ENCODE assay signal across 25 cellular contexts in genomic region chr1:68204965-68205630, GRCh38. TPM values are rescaled to one million over a fixed set of nuclear protein-coding genes. Genes with fewer than 3 reads are reported as not detected.
DNase-seq lines count a peak whose midpoint lies in the region; ATAC-seq, FAIRE-seq and TF ChIP-seq lines count a peak whose summit lies in the region.
"Had no signal": no experiment of that assay in that cellular context is flagged by ENCODE, and none has a peak within 500 bp of the region (broad histone marks: within the 10 kb centered on the region; RNA-seq: fewer than 3 reads in every experiment).

No MANE protein-coding gene starts in this region.

- BruUV-seq in PC-3 (replicated peaks; lab: Mats Ljungman, UMichigan) = no TSS peak

- H4K20me1 ChIP-seq in PC-3 (ENCODE audit: low read length) = no peaks in the 10 kb centered on the region

- no peaks in the 10 kb centered on the region for H3K9me2 ChIP-seq in PC-3 (replicated peaks; ENCODE audit: low read length)

- H3K9me3 Mint-ChIP-seq in HFFc6 = no peaks in the 10 kb centered on the region
- H3K9me3 Mint-ChIP-seq in osteocyte (ENCODE audit: unreplicated experiment) = no peaks in the 10 kb centered on the region
- H3K9me3 Mint-ChIP-seq: activated CD4-positive, alpha-beta memory T cell treated with anti-CD3 and anti-CD28 coated beads for 36 hours; stimulated activated effector memory CD8-positive, alpha-beta T cell treated with anti-CD3 and anti-CD28 coated beads, Interleukin-12 subunit alpha, Interleukin-12 subunit beta, amount 100 ng/mL, for 72 hours had no signal

- H3K9ac ChIP-seq in PC-3 (ENCODE audit: low read length) = no peak overlapping the region
- H3K9ac ChIP-seq: GM23248, parathyroid adenoma had no signal

- FAIRE-seq in GM19239 (lab: Jason Lieb, UNC) = no peak
- FAIRE-seq: K562 had no signal

- H3K27me3 Mint-ChIP-seq in HFFc6 (ENCODE audit: insufficient read depth) = no peaks in the 10 kb centered on the region
- no peaks in the 10 kb centered on the region for H3K27me3 Mint-ChIP-seq in osteocyte (ENCODE audit: unreplicated experiment)
- H3K27me3 Mint-ChIP-seq: activated CD4-positive, alpha-beta memory T cell treated with anti-CD3 and anti-CD28 coated beads for 36 hours had no signal

- DNase-seq in HFFc6 = no peak
- DNase-seq in PC-3 = peak; percentile 15
- peak; percentile 18 for DNase-seq in iris pigment epithelial cell (ENCODE audit: low read depth)
- DNase-seq in osteocyte (ENCODE audit: extremely low spot score, unreplicated experiment) = no peak
- no peak for DNase-seq in Ammon's horn (ENCODE audit: low spot score)
- no peak for DNase-seq in activated CD8-positive, alpha-beta memory T cell treated with anti-CD3 and anti-CD28 coated beads, Interleukin-2, amount 50 U/mL, for 48 hours
- no peak for DNase-seq in GM19239 (ENCODE audit: insufficient read length, low spot score)
- DNase-seq: activated CD4-positive, alpha-beta memory T cell treated with anti-CD3 and anti-CD28 coated beads for 36 hours; activated naive CD4-positive, alpha-beta T cell treated with anti-CD3 and anti-CD28 coated beads, Interleukin-2, amount 50 U/mL, for 16 hours; activated T-cell treated with anti-CD3 and anti-CD28 coated beads, Interleukin-2, amount 50 U/mL, for 4 hours; erythroblast; GM23248; head of caudate nucleus; islet precursor cell; NCI-H1092 treated with DMSO at 0.1 percent for 48 hours; NCI-H2081 treated with DMSO at 0.1 percent for 48 hours; NCI-H748 treated with DMSO at 0.1 percent for 48 hours; T-helper 1 cell; tibial artery; WERI-Rb-1 had no signal

- no peaks in the 10 kb centered on the region for H3K9me3 ChIP-seq in PC-3 (ENCODE audit: low read length)
- H3K9me3 ChIP-seq: tibial artery had no signal

- H3K79me2 ChIP-seq in PC-3 (ENCODE audit: low read length) = no peaks in the 10 kb centered on the region
- H3K79me2 ChIP-seq: parathyroid adenoma had no signal

- peaks cover 67% of the 10 kb centered on the region for H3K4me1 Mint-ChIP-seq in HFFc6 (ENCODE audit: low read depth)
- peaks cover 85% of the 10 kb centered on the region for H3K4me1 Mint-ChIP-seq in osteocyte (ENCODE audit: unreplicated experiment)
- H3K4me1 Mint-ChIP-seq: B cell; stimulated activated effector memory CD8-positive, alpha-beta T cell treated with anti-CD3 and anti-CD28 coated beads, Interleukin-12 subunit alpha, Interleukin-12 subunit beta, amount 100 ng/mL, for 72 hours had no signal

- no peaks in the 10 kb centered on the region for H3F3A ChIP-seq in PC-3 (ENCODE audit: low read length, unreplicated experiment)

- H3K27ac ChIP-seq in PC-3 (ENCODE audit: low read length) = no peak overlapping the region
- H3K27ac ChIP-seq: GM23248, parathyroid adenoma, tibial artery, WERI-Rb-1 had no signal

- no peak overlapping the region for H3K4me2 ChIP-seq in PC-3 (ENCODE audit: low read length)

- H3K4me1 ChIP-seq in PC-3 (ENCODE audit: insufficient read depth, low read length) = peaks cover 32% of the 10 kb centered on the region
- H3K4me1 ChIP-seq: parathyroid adenoma had no signal

- TF ChIP-seq CTCF in HFFc6 (IDR thresholded peaks at IDR 0.05) (peak; percentile 40), PC-3 (conservative IDR thresholded peaks at IDR 0.05; ENCODE audit: low read depth, low read length) (no peak), osteocyte (IDR thresholded peaks at IDR 0.05) (no peak)

- H3K4me3 Mint-ChIP-seq in HFFc6 = no peak overlapping the region
- H3K4me3 Mint-ChIP-seq in osteocyte (ENCODE audit: unreplicated experiment) = no peak overlapping the region
- H3K4me3 Mint-ChIP-seq: activated CD4-positive, alpha-beta memory T cell treated with anti-CD3 and anti-CD28 coated beads for 36 hours; activated T-cell treated with anti-CD3 and anti-CD28 coated beads, Interleukin-2, amount 50 U/mL, for 4 hours; B cell; stimulated activated effector memory CD8-positive, alpha-beta T cell treated with anti-CD3 and anti-CD28 coated beads, Interleukin-12 subunit alpha, Interleukin-12 subunit beta, amount 100 ng/mL, for 72 hours had no signal

- no peaks in the 10 kb centered on the region for H3K27me3 ChIP-seq in PC-3 (ENCODE audit: low read length)
- H3K27me3 ChIP-seq: tibial artery had no signal

- intact Hi-C loops in PC-3 (cut with micrococcal nuclease) = no loop called here

- no peaks in the 10 kb centered on the region for H3K36me3 ChIP-seq in PC-3 (ENCODE audit: low read depth, low read length)
- H3K36me3 ChIP-seq: tibial artery, WERI-Rb-1 had no signal

- H3K36me3 Mint-ChIP-seq in HFFc6 (ENCODE audit: low read depth) (peaks cover 3% of the 10 kb centered on the region; the same call in 1 of the 2 replicates), osteocyte (ENCODE audit: unreplicated experiment) (peaks cover 5% of the 10 kb centered on the region)
- H3K36me3 Mint-ChIP-seq: activated CD4-positive, alpha-beta memory T cell treated with anti-CD3 and anti-CD28 coated beads for 36 hours; stimulated activated effector memory CD8-positive, alpha-beta T cell treated with anti-CD3 and anti-CD28 coated beads, Interleukin-12 subunit alpha, Interleukin-12 subunit beta, amount 100 ng/mL, for 72 hours had no signal

- ATAC-seq in PC-3 = peak; percentile 46
- no peak for ATAC-seq in GM18867 (IDR thresholded peaks at IDR 0.05; ENCODE audit: unreplicated experiment)
- ATAC-seq: activated T-cell treated with anti-CD3 and anti-CD28 coated beads, Interleukin-2, amount 50 U/mL, for 4 hours; K562; stimulated activated effector memory CD8-positive, alpha-beta T cell treated with anti-CD3 and anti-CD28 coated beads, Interleukin-12 subunit alpha, Interleukin-12 subunit beta, amount 100 ng/mL, for 72 hours had no signal

- H2AFZ ChIP-seq in PC-3 (ENCODE audit: low read length) = no peak overlapping the region
- H2AFZ ChIP-seq: GM23248, parathyroid adenoma had no signal

- H3K4me3 ChIP-seq in PC-3 (ENCODE audit: low read length) = no peak overlapping the region
- H3K4me3 ChIP-seq: GM23248, K562, tibial artery had no signal

- CTCF ChIA-PET in PC-3 (lab: Charles Lee) = interaction anchor here (0.6 kb wide), 1 partner anchor 32 kb away, joined by 4 read pairs; no protein-coding TSS in a partner anchor

- POLR2A ChIA-PET in PC-3 (lab: Charles Lee; ENCODE audit: unreplicated experiment) = no interaction called here

- no peak overlapping the region for H3K27ac Mint-ChIP-seq in HFFc6
- H3K27ac Mint-ChIP-seq in osteocyte (ENCODE audit: unreplicated experiment) = peak overlapping the region; percentile 83
- H3K27ac Mint-ChIP-seq: activated CD4-positive, alpha-beta memory T cell treated with anti-CD3 and anti-CD28 coated beads for 36 hours; B cell; stimulated activated effector memory CD8-positive, alpha-beta T cell treated with anti-CD3 and anti-CD28 coated beads, Interleukin-12 subunit alpha, Interleukin-12 subunit beta, amount 100 ng/mL, for 72 hours had no signal

RNA-seq across cellular contexts. Expression of gene WLS, which starts 27.2 kb away (rescaled TPM):
- total RNA-seq in HFFc6 (2021; fragmentation: NEBNext Ultra II Directional; extraction: Animal tissue kit (Norgen Biotek cat#: 25700)) = 10 to 100 TPM; 39.4 to 52.0 (median 42.3) TPM
- total RNA-seq in PC-3 (2014; rRNA removed) = 15.3 and 19.1 TPM in 2 replicates
- total RNA-seq in osteocyte = 334 and 341 TPM in 2 replicates
- total RNA-seq: activated CD4-positive, alpha-beta memory T cell treated with anti-CD3 and anti-CD28 coated beads for 36 hours; B cell had no signal

Comparison
In these comparisons a context has a peak if more than half of its experiments do, and no peak if none do; other contexts are left out.
1. DNase-seq: peak in PC-3 (single experiment) and iris pigment epithelial cell (single experiment); none in HFFc6 (single experiment), osteocyte (single experiment), Ammon's horn (single experiment), activated CD8-positive, alpha-beta memory T cell treated with anti-CD3 and anti-CD28 coated beads, Interleukin-2, amount 50 U/mL, for 48 hours (single experiment) and GM19239 (single experiment).